In the genomic region with DNA sequence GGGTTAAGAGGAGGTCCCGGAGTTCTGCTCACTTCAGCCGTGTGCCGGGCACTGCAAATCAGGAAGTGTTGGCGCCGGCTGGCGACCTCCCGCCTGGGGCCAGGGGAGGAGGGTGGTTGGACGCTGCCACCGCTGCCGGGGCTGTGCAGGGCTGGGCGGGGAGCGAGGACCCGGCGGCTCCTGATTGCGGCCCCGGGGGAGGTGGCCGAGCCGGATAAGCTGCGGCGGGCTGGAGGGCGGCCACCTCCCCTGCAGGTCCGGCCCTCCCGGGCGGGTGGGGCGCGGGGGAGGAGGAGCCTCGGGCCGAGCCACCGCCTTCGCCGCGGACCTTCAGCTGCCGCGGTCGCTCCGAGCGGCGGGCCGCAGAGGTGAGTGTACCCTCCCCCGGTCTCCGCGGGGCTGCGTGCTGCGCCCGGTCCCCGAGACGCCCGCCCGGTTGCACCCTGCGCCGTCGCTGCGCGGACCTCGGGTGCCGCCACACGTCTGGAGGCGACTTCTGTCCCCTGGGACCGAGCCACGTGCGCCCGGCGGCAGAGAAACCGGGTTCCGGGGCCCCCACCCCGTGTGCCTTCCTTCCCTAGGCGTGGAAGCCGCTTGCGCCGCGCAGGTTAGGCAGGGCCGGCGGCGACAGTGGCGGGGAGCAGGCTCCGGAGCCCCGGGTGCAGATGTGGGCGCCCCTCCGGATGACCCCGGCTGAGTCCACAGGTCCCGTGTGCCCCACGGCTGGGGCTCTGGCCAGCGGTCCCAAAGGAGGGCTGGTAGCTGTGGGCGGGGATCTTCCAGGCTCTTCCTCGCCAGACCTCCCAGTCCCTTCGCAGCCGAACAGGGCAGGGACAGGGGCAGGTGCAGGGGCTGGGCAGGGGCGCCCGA, we compare ENCODE assay signal across 8 cellular contexts. TPM values are rescaled to one million over a fixed set of nuclear protein-coding genes. Genes with fewer than 3 reads are reported as not detected.
DNase-seq lines count a peak whose midpoint lies in the region; ATAC-seq and TF ChIP-seq lines count a peak whose summit lies in the region.

A gene with protein sequence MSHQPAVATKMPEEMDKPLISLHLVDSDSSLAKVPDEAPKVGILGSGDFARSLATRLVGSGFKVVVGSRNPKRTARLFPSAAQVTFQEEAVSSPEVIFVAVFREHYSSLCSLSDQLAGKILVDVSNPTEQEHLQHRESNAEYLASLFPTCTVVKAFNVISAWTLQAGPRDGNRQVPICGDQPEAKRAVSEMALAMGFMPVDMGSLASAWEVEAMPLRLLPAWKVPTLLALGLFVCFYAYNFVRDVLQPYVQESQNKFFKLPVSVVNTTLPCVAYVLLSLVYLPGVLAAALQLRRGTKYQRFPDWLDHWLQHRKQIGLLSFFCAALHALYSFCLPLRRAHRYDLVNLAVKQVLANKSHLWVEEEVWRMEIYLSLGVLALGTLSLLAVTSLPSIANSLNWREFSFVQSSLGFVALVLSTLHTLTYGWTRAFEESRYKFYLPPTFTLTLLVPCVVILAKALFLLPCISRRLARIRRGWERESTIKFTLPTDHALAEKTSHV (plus strand): TSS at position 314 of the 870 bp plus-strand sequence. CDS start 7,179 bp downstream, outside the sequence.

- H3K4me1 ChIP-seq in HUES6 (ENCODE audit: control insufficient read depth, insufficient read depth, low read length) (peaks cover 31% of the 10 kb centered on the region), mesodermal cell (ENCODE audit: control insufficient read depth, insufficient read depth, low read length, poor library complexity, severe bottlenecking) (peaks cover 25% of the 10 kb centered on the region)

- H3K27me3 Mint-ChIP-seq in type B pancreatic cell: peaks cover 42% of the 10 kb centered on the region

- no peaks in the 10 kb centered on the region for H3K9me3 ChIP-seq in HUES6 (ENCODE audit: control insufficient read depth, insufficient read depth, low read depth, low read length)
- H3K9me3 ChIP-seq in mesodermal cell (ENCODE audit: control insufficient read depth, low read length): no peaks in the 10 kb centered on the region

- peak within 1 kb of the TSS; percentile 70 for H3K4me3 Mint-ChIP-seq in type B pancreatic cell

- H3K36me3 Mint-ChIP-seq in type B pancreatic cell: no peaks in the 10 kb centered on the region

- H3K27ac ChIP-seq in HUES6 (ENCODE audit: low read depth, low read length) (no peak within 1 kb of the TSS; the same call in 1 of the 2 replicates), mesodermal cell (ENCODE audit: low read depth, low read length, severe bottlenecking) (no peak within 1 kb of the TSS)

- H3K4me3 ChIP-seq in HUES6 (ENCODE audit: low read depth, low read length) (peak within 1 kb of the TSS; percentile 85), mesodermal cell (ENCODE audit: extremely low read depth, insufficient read depth, low read length, poor library complexity, severe bottlenecking) (peak within 1 kb of the TSS; percentile 61)

- in situ Hi-C loops in SK-MEL-5 (cut with HindIII; ENCODE audit: low pct_unique_long_range_greater_than_20kb, low sequenced_read_pairs): no loop called here

- H3K9me3 Mint-ChIP-seq in type B pancreatic cell: no peaks in the 10 kb centered on the region

- H3K27ac Mint-ChIP-seq in type B pancreatic cell: no peak within 1 kb of the TSS

- H3K9ac ChIP-seq in HUES6 (ENCODE audit: low read length): peak within 1 kb of the TSS; percentile 69

- H3K4me1 Mint-ChIP-seq in type B pancreatic cell (ENCODE audit: unreplicated experiment): peaks cover 11% of the 10 kb centered on the region

- H3K36me3 ChIP-seq in HUES6 (ENCODE audit: control insufficient read depth, insufficient read depth, low read length): no peaks in the 10 kb centered on the region
- H3K36me3 ChIP-seq in mesodermal cell (ENCODE audit: control insufficient read depth, insufficient read depth, low read length): no peaks in the 10 kb centered on the region

- WGBS in mesodermal cell (ENCODE audit: insufficient coverage in 2 of 2), 2 experiments: 1% methylated on average over 49 to 63 of the region's 89 CpGs

- DNase-seq in activated CD4-positive, alpha-beta T cell treated with anti-CD3 and anti-CD28 coated beads, Interleukin-2, amount 50 U/mL, for 48 hours: peak; percentile 4 to 11
- DNase-seq in activated CD4-positive, alpha-beta T cell treated with anti-CD3 and anti-CD28 coated beads for 4 hours: no peak
- peak; percentile 56 for DNase-seq in SK-MEL-5 (ENCODE audit: low read depth, low spot score)
- DNase-seq in epidermal melanocyte (ENCODE audit: insufficient read length, low spot score): peak; percentile 76
- DNase-seq in type B pancreatic cell (ENCODE audit: extremely low spot score, unreplicated experiment): peak; percentile 77

- peaks cover 14% of the 10 kb centered on the region for H3K27me3 ChIP-seq in HUES6 (ENCODE audit: control insufficient read depth, insufficient read depth, low read length)

- TF ChIP-seq CTCF in type B pancreatic cell (conservative IDR thresholded peaks at IDR 0.05): no peak

- peak; percentile 74 for ATAC-seq in GM21737 (IDR thresholded peaks at IDR 0.05; ENCODE audit: unreplicated experiment)

RNA-seq across cellular contexts. Expression of the gene that starts here (rescaled TPM):
- 6.0 and 8.5 TPM in 2 replicates for total RNA-seq in SK-MEL-5 (2014; rRNA removed; shearing (Covaris generic))
- polyA plus RNA-seq in SK-MEL-5 (2015; cell fraction: cytosol; rRNA removed): 26.5 and 36.8 TPM in 2 replicates
- polyA plus RNA-seq in SK-MEL-5 (2015; cell fraction: nucleus; rRNA removed): 30.2 and 39.8 TPM in 2 replicates
- 10.5 TPM for polyA plus RNA-seq in mesodermal cell (2013, experiment 1 of 2)
- 7.8 TPM for polyA plus RNA-seq in mesodermal cell (2013, experiment 2 of 2)
- 19.0 and 25.5 TPM in 2 replicates for total RNA-seq in type B pancreatic cell (ENCODE audit: low replicate concordance)

Comparison
In these comparisons a context has a peak if more than half of its experiments do, and no peak if none do; other contexts are left out.
1. DNase-seq: peak in activated CD4-positive, alpha-beta T cell treated with anti-CD3 and anti-CD28 coated beads, Interleukin-2, amount 50 U/mL, for 48 hours (2 of 2), SK-MEL-5 (single experiment), epidermal melanocyte (single experiment) and type B pancreatic cell (single experiment); none in activated CD4-positive, alpha-beta T cell treated with anti-CD3 and anti-CD28 coated beads for 4 hours (0 of 2).